7 cellular contexts compared by ENCODE assay signal in genomic region chr3:138188013-138188352, GRCh38. TPM values are rescaled to one million over a fixed set of nuclear protein-coding genes. Genes with fewer than 3 reads are reported as not detected.
A peak's percentile ranks its signal among the peaks of the same experiment; 100 is the strongest.
DNase-seq lines count a peak whose midpoint lies in the region; ATAC-seq, FAIRE-seq and TF ChIP-seq lines count a peak whose summit lies in the region.

No MANE protein-coding gene starts in this region.

- intact Hi-C loops in body of pancreas (cut with DNase I) (no loop called here), testis (cut with DNase I; ENCODE audit: low total_unique reads) (no loop called here)

- no peak for FAIRE-seq in GM19239 (lab: Jason Lieb, UNC)

- H3K4me3 ChIP-seq in body of pancreas (peak overlapping the region; percentile 75 to 92), testis (peak overlapping the region; percentile 81 to 91)

- H3K4me1 ChIP-seq in body of pancreas (peaks cover 34% of the 10 kb centered on the region), testis (peaks cover 4% of the 10 kb centered on the region)

- H3K27ac ChIP-seq in body of pancreas = peak overlapping the region; percentile 91 to 97 (median 96)
- peak overlapping the region; percentile 92 to 95 for H3K27ac ChIP-seq in testis

- ATAC-seq in body of pancreas = peak; percentile 45
- no peak for ATAC-seq in GM21423 (IDR thresholded peaks at IDR 0.05; ENCODE audit: unreplicated experiment)

- H3K9me3 ChIP-seq in body of pancreas (no peaks in the 10 kb centered on the region), testis (no peaks in the 10 kb centered on the region)

- H3K36me3 ChIP-seq in body of pancreas (replicated peaks in 1 of 2; ENCODE audit: insufficient read depth in 1 of 2, low read depth in 2 of 2) (no peaks in the 10 kb centered on the region), testis (ENCODE audit: low read depth, missing control alignments) (no peaks in the 10 kb centered on the region)

- TF ChIP-seq POLR2A in body of pancreas (IDR thresholded peaks at IDR 0.05) (no peak), testis (IDR thresholded peaks at IDR 0.05) (no peak)

- H3K27me3 ChIP-seq in body of pancreas = no peaks in the 10 kb centered on the region
- no peaks in the 10 kb centered on the region for H3K27me3 ChIP-seq in testis

- WGBS in body of pancreas, 2 donors = 0 to 1% methylated on average over 8 to 11 of the region's 11 CpGs
- WGBS in testis, 2 donors = 0% methylated on average over 11 of the region's 11 CpGs

- TF ChIP-seq CTCF in body of pancreas (IDR thresholded peaks at IDR 0.05) = no peak
- TF ChIP-seq CTCF in testis (IDR thresholded peaks at IDR 0.05) = no peak

- DNase-seq in GM19239 (ENCODE audit: insufficient read length, low spot score) (peak; percentile 16), M059J (ENCODE audit: low read depth) (peak; percentile 75), body of pancreas (peak in 1 of 4 donors; percentile 59), kidney glomerular epithelial cell (lab: John Stamatoyannopoulos, UW) (peak; percentile 27), testis (no peak), NCI-H1105 (lab: John Stamatoyannopoulos, UW) (no peak)

RNA-seq across cellular contexts. Expression of gene ARMC8, which starts 0.9 kb away (rescaled TPM):
- total RNA-seq in M059J (2014; rRNA removed; shearing (Covaris generic)) = 47.9 and 53.1 TPM in 2 replicates
- 100 to 1,000 TPM in 1 of 2 donors, 10 to 100 TPM in 1; 29.8 to 103 TPM for total RNA-seq in body of pancreas
- total RNA-seq in testis = 10 to 100 TPM; 53.4 to 57.2 TPM
- 39.5 TPM for polyA plus RNA-seq in testis (ENCODE audit: insufficient read depth, low read depth, low replicate concordance)

RNA-seq across cellular contexts. Expression of gene DBR1, which starts 13.3 kb away (rescaled TPM):
- total RNA-seq in M059J (2014; rRNA removed; shearing (Covaris generic)) = 24.3 and 34.9 TPM in 2 replicates
- total RNA-seq in body of pancreas (10 to 100 TPM in 1 of 2 donors, 1 to 10 TPM in 1; 4.3 to 11.7 TPM), testis (1 to 10 TPM; 6.9 to 8.1 TPM)
- 6.5 TPM for polyA plus RNA-seq in testis (ENCODE audit: insufficient read depth, low read depth, low replicate concordance)

RNA-seq across cellular contexts. Expression of gene A4GNT, which starts 55.8 kb away (rescaled TPM):
- not detected in 2 replicates for total RNA-seq in M059J (2014; rRNA removed; shearing (Covaris generic))
- total RNA-seq in body of pancreas (1 to 10 TPM; 1.8 to 4.0 TPM), testis (not detected)
- polyA plus RNA-seq in testis (ENCODE audit: insufficient read depth, low read depth, low replicate concordance) = not detected

Comparison
In these comparisons a context has a peak if more than half of its experiments do, and no peak if none do; other contexts are left out.
1. DNase-seq: peak in GM19239 (single experiment), M059J (single experiment) and kidney glomerular epithelial cell (single experiment); none in testis (single experiment) and NCI-H1105 (single experiment).